Comparison of ENCODE assay signal across 13 cellular contexts in the genomic region with DNA sequence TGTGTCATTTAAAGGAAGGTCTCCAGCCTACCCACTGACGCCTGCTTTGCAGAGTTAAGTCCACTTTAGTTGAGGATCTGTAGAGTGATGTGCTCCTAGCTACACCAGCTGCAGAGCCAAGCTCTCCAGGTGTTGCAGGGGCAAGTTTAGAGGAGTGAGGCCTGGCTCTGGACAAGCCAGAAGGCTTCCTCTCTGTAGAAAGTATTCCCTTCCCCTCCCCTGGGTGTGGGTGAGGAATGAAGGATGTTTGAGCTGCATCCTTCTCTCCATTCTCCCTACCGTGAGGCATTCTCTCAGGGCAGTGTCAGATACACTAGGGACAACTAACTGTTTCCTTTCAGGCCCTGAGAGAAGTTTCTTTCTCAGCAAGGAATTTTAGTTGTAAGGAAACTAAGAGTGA.
DNase-seq lines count a peak whose midpoint lies in the region; ATAC-seq, FAIRE-seq and TF ChIP-seq lines count a peak whose summit lies in the region.
"Had no signal": no experiment of that assay in that cellular context is flagged by ENCODE, and none has a peak within 500 bp of the region (broad histone marks: within the 10 kb centered on the region; RNA-seq: fewer than 3 reads in every experiment).

No MANE protein-coding gene starts in this region.

- H3K27me3 ChIP-seq in heart right ventricle (no peaks in the 10 kb centered on the region), GM12878 (replicated peaks in 1 of 2; ENCODE audit: control insufficient read depth in 2 of 2, insufficient read depth in 2 of 2, low read length in 1 of 2) (no peaks in the 10 kb centered on the region), upper lobe of right lung (no peaks in the 10 kb centered on the region), transverse colon (no peaks in the 10 kb centered on the region)

- SMC1A ChIA-PET in GM12878 (lab: Charles Lee; ENCODE audit: uncharacterized antibody, unreplicated experiment), result interaction anchor here (1.2 to 5.6 kb wide), 11 partner anchors 10 to 175 kb away, joined by 3 to 27 read pairs (median 7); no protein-coding TSS in a partner anchor

- CTCF ChIA-PET in GM12878 (lab: Yijun Ruan, JAX), result interaction anchor here (0.7 to 2.7 kb wide), 5 partner anchors 12 to 128 kb away, joined by 3 to 7 read pairs (median 4); no protein-coding TSS in a partner anchor

- H3K9me3 ChIP-seq in heart right ventricle (no peaks in the 10 kb centered on the region), GM12878 (replicated peaks; ENCODE audit: control insufficient read depth, insufficient read depth, low read length) (no peaks in the 10 kb centered on the region), upper lobe of right lung (no peaks in the 10 kb centered on the region), transverse colon (no peaks in the 10 kb centered on the region)

- POLR2A ChIA-PET in GM12878 (lab: Charles Lee), result interaction anchor here (0.6 to 1.6 kb wide), 3 partner anchors 34 to 127 kb away, joined by 3 to 8 read pairs (median 3); no protein-coding TSS in a partner anchor

- no peaks in the 10 kb centered on the region for H3K9me3 Mint-ChIP-seq in mesothelial cell of epicardium
- H3K9me3 Mint-ChIP-seq: activated CD4-positive, alpha-beta memory T cell treated with anti-CD3 and anti-CD28 coated beads, Interleukin-2, amount 10 ng/mL, durations not matched to agents 7 days and 5 days; activated naive CD8-positive, alpha-beta T cell treated with anti-CD3 and anti-CD28 coated beads, Interleukin-2, amount 10 ng/mL, durations not matched to agents 7 days and 5 days; endodermal cell had no signal

- BruUV-seq in GM12878 (replicated peaks; lab: Mats Ljungman, UMichigan), result no TSS peak

- H3K4me1 ChIP-seq in heart right ventricle (peaks cover 3 to 55% (median 34%) of the 10 kb centered on the region in 9 donors), GM12878 (ENCODE audit: control insufficient read depth, insufficient read depth, low read length) (peaks cover 28% of the 10 kb centered on the region), upper lobe of right lung (peaks cover 27% of the 10 kb centered on the region), transverse colon (peaks cover 0 to 9% (median 2%) of the 10 kb centered on the region in 4 donors)

- H3K4me1 Mint-ChIP-seq in mesothelial cell of epicardium, result peaks cover 11% of the 10 kb centered on the region

- RAD21 ChIA-PET in GM12878 (lab: Charles Lee; ENCODE audit: unreplicated experiment), result interaction anchor here (0.7 to 6.2 kb wide), 8 partner anchors 50 to 157 kb away, joined by 3 to 22 read pairs (median 4); no protein-coding TSS in a partner anchor

- no peak for TF ChIP-seq RAD21 in GM12878 (IDR thresholded peaks at IDR 0.05; ENCODE audit: insufficient read depth, low read depth, low read length)

- TF ChIP-seq EP300 in GM12878 (IDR thresholded peaks at IDR 0.05; ENCODE audit: borderline replicate concordance in 1 of 2, control insufficient read depth in 1 of 2, low read depth in 2 of 2, low read length in 2 of 2), result no peak
- no peak for TF ChIP-seq EP300 in transverse colon (IDR thresholded peaks at IDR 0.05; ENCODE audit: low read depth)

- DNase-seq in heart right ventricle (no peak), Right ventricle myocardium superior (no peak), GM12878 (ENCODE audit: low read depth, low spot score) (no peak), mesothelial cell of epicardium (ENCODE audit: low spot score in 2 of 2, unreplicated experiment in 2 of 2) (no peak), upper lobe of right lung (no peak), NCI-H748 treated with DMSO at 0.1 percent for 48 hours (lab: John Stamatoyannopoulos, UW) (no peak), transverse colon (no peak)
- DNase-seq: ACHN; activated CD4-positive, alpha-beta memory T cell treated with anti-CD3 and anti-CD28 coated beads, Interleukin-2, amount 10 ng/mL, durations not matched to agents 7 days and 5 days; activated naive CD8-positive, alpha-beta T cell treated with anti-CD3 and anti-CD28 coated beads, Interleukin-2, amount 10 ng/mL, durations not matched to agents 7 days and 5 days; endodermal cell; NCI-H1930 had no signal

- no peak overlapping the region for H3K4me3 ChIP-seq in heart right ventricle
- no peak overlapping the region for H3K4me3 ChIP-seq in GM12878
- H3K4me3 ChIP-seq in upper lobe of right lung, result no peak overlapping the region
- H3K4me3 ChIP-seq in transverse colon, result no peak overlapping the region

- no peaks in the 10 kb centered on the region for H4K20me1 ChIP-seq in GM12878 (ENCODE audit: control insufficient read depth, insufficient read depth)

- no peak overlapping the region for H3K9ac ChIP-seq in GM12878 (ENCODE audit: control insufficient read depth, insufficient read depth, low read length)

- H3K36me3 ChIP-seq in heart right ventricle, result peaks cover 0 to 48% (median 0%) of the 10 kb centered on the region in 9 donors
- peaks cover 4 to 10% of the 10 kb centered on the region in 2 experiments; a peak in 3 of 4 replicates for H3K36me3 ChIP-seq in GM12878 (ENCODE audit: control insufficient read depth in 2 of 2, insufficient read depth in 2 of 2, low read length in 1 of 2)
- H3K36me3 ChIP-seq in upper lobe of right lung, result peaks cover 5% of the 10 kb centered on the region
- H3K36me3 ChIP-seq in transverse colon, result no peaks in the 10 kb centered on the region

- peak overlapping the region; percentile 60 for H3K27ac Mint-ChIP-seq in mesothelial cell of epicardium
- H3K27ac Mint-ChIP-seq: activated CD4-positive, alpha-beta memory T cell treated with anti-CD3 and anti-CD28 coated beads, Interleukin-2, amount 10 ng/mL, durations not matched to agents 7 days and 5 days; activated naive CD8-positive, alpha-beta T cell treated with anti-CD3 and anti-CD28 coated beads, Interleukin-2, amount 10 ng/mL, durations not matched to agents 7 days and 5 days; endodermal cell had no signal

- TF ChIP-seq POLR2A in GM12878 (IDR thresholded peaks at IDR 0.05; ENCODE audit: low read depth, low read length) (no peak), transverse colon (IDR thresholded peaks at IDR 0.05) (no peak)

- intact Hi-C loops in heart right ventricle (cut with DNase I), result loop anchor here in 3 of 10 donors (5.0 to 10.0 kb wide), 3 partner anchors 110 to 203 kb away; no protein-coding TSS in a partner anchor
- intact Hi-C loops in Right ventricle myocardium superior (cut with DNase I), result no loop called here
- intact Hi-C loops in GM12878 (cut with micrococcal nuclease; ENCODE audit: unreplicated experiment), result loop anchor here (5.0 kb wide), 3 partner anchors 130 to 200 kb away; no protein-coding TSS in a partner anchor
- intact Hi-C loops in upper lobe of right lung (cut with DNase I), result no loop called here
- intact Hi-C loops in transverse colon (cut with DNase I; ENCODE audit: low total_unique reads), result no loop called here

- no peak overlapping the region for H3K4me3 Mint-ChIP-seq in mesothelial cell of epicardium
- H3K4me3 Mint-ChIP-seq: activated CD4-positive, alpha-beta memory T cell treated with anti-CD3 and anti-CD28 coated beads, Interleukin-2, amount 10 ng/mL, durations not matched to agents 7 days and 5 days; activated naive CD8-positive, alpha-beta T cell treated with anti-CD3 and anti-CD28 coated beads, Interleukin-2, amount 10 ng/mL, durations not matched to agents 7 days and 5 days; endodermal cell had no signal

- H3K36me3 Mint-ChIP-seq in mesothelial cell of epicardium, result peaks cover 22% of the 10 kb centered on the region

- H3K27ac ChIP-seq in heart right ventricle (peak overlapping the region in 9 of 10 donors; percentile 5 to 63 (median 26)), GM12878 (ENCODE audit: control insufficient read depth, insufficient read depth) (no peak overlapping the region), upper lobe of right lung (no peak overlapping the region), transverse colon (no peak overlapping the region)

- in situ Hi-C loops in GM12878 (cut with MboI) (loop anchor here (5.0 kb wide), 1 partner anchor 110 kb away; no protein-coding TSS in a partner anchor), transverse colon (cut with MboI; ENCODE audit: low pct_ligation_motif_present in 1 of 4, low pct_unique_long_range_greater_than_20kb in 1 of 4, low sequenced_read_pairs in 3 of 4) (no loop called here)

- FAIRE-seq in GM12878 (lab: Jason Lieb, UNC), result no peak

- no peak for TF ChIP-seq CTCF in heart right ventricle (IDR thresholded peaks at IDR 0.05)
- no peak for TF ChIP-seq CTCF in GM12878 (IDR thresholded peaks at IDR 0.05 in 2 of 3, conservative IDR thresholded peaks at IDR 0.05 in 1 of 3; ENCODE audit: control insufficient read depth in 2 of 3, extremely low read depth in 1 of 3, insufficient read depth in 1 of 3, low read depth in 3 of 3, low read length in 3 of 3)
- TF ChIP-seq CTCF in mesothelial cell of epicardium (IDR thresholded peaks at IDR 0.05; ENCODE audit: unreplicated experiment), result no peak
- no peak for TF ChIP-seq CTCF in upper lobe of right lung (IDR thresholded peaks at IDR 0.05)
- TF ChIP-seq CTCF in transverse colon (IDR thresholded peaks at IDR 0.05), result no peak

- no peaks in the 10 kb centered on the region for H3K27me3 Mint-ChIP-seq in mesothelial cell of epicardium (ENCODE audit: low read depth)
- H3K27me3 Mint-ChIP-seq: activated CD4-positive, alpha-beta memory T cell treated with anti-CD3 and anti-CD28 coated beads, Interleukin-2, amount 10 ng/mL, durations not matched to agents 7 days and 5 days; activated naive CD8-positive, alpha-beta T cell treated with anti-CD3 and anti-CD28 coated beads, Interleukin-2, amount 10 ng/mL, durations not matched to agents 7 days and 5 days had no signal

- peak overlapping the region; percentile 15; the same call in 1 of the 2 replicates for H3K4me2 ChIP-seq in GM12878 (ENCODE audit: control insufficient read depth, insufficient read depth)

- ATAC-seq in heart right ventricle, result peak in 7 of 8 donors; percentile 10 to 81 (median 59)
- ATAC-seq in Right ventricle myocardium superior (ENCODE audit: poor library complexity), result no peak
- peak; percentile 30 for ATAC-seq in GM12878
- ATAC-seq in upper lobe of right lung, result peak; percentile 56
- no peak for ATAC-seq in HG03196 (IDR thresholded peaks at IDR 0.05; ENCODE audit: unreplicated experiment)

- no peak overlapping the region for H2AFZ ChIP-seq in GM12878 (ENCODE audit: control insufficient read depth, low read depth, low read length)

- WGBS in heart right ventricle, 2 donors, result 62 to 69% methylated on average over 2 of the region's 2 CpGs
- WGBS in GM12878 (ENCODE audit: insufficient coverage, insufficient replicate concordance, low lambda C conversion rate, missing lambda C conversion rate), result 93% methylated on average over 2 of the region's 2 CpGs
- WGBS in transverse colon (ENCODE audit: low coverage in 1 of 2), 2 donors, result 69% methylated on average over 2 of the region's 2 CpGs; no CpG with 5 or more reads in 1 of the 2 donors

- H3K79me2 ChIP-seq in GM12878 (ENCODE audit: control insufficient read depth, insufficient read depth, low read length), result no peaks in the 10 kb centered on the region; the same call in 1 of the 2 replicates

TF ChIP-seq in GM12878, 131 proteins besides CTCF, POLR2A, EP300 and RAD21 (continues in another document):
- no peak for TF ChIP-seq ZZZ3 (IDR thresholded peaks at IDR 0.05; ENCODE audit: control insufficient read depth, insufficient read length, low read depth)
- no peak for TF ChIP-seq SP1 (IDR thresholded peaks at IDR 0.05; ENCODE audit: low read depth, low read length)
- no peak for TF ChIP-seq BMI1 (IDR thresholded peaks at IDR 0.05; ENCODE audit: borderline replicate concordance)

Comparison
In these comparisons a context has a peak if more than half of its experiments do, and no peak if none do; other contexts are left out.
1. ATAC-seq: peak in heart right ventricle (7 of 8), GM12878 (single experiment) and upper lobe of right lung (single experiment); none in Right ventricle myocardium superior (single experiment) and HG03196 (single experiment).
2. H3K27ac ChIP-seq: peak in heart right ventricle (9 of 10); none in GM12878 (single experiment), upper lobe of right lung (single experiment) and transverse colon (0 of 4).